Comparison of ENCODE assay signal across 9 cellular contexts in the genomic region with DNA sequence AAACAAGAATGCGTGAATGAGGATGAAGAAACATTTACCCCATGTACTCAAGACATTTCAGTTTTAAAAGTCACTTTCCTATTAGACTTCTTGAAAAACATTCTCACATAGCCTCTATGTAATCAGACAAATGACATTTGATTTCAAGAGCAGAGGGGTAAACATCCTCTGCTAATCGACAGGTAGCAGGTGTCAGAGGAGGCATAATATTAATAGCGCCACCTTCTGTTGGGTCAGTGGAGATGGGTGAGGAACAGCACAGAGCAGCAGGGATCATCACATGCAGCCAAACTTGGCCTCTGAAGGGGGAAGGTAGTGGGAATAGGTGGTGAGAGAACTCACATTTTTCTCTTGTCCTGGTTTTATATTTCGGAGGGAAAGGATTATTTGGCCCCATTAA. TPM values are rescaled to one million over a fixed set of nuclear protein-coding genes. Genes with fewer than 3 reads are reported as not detected.
DNase-seq lines count a peak whose midpoint lies in the region; ATAC-seq and TF ChIP-seq lines count a peak whose summit lies in the region.
"Had no signal": no experiment of that assay in that cellular context is flagged by ENCODE, and none has a peak within 500 bp of the region (broad histone marks: within the 10 kb centered on the region; RNA-seq: fewer than 3 reads in every experiment).

No MANE protein-coding gene starts in this region.

- peak; percentile 30 for DNase-seq in NCI-H1436 (lab: John Stamatoyannopoulos, UW)
- no peak for DNase-seq in NCI-H1436 treated with DMSO at 0.1 percent for 48 hours (lab: John Stamatoyannopoulos, UW)
- peak; percentile 67 for DNase-seq in Karpas-422
- no peak for DNase-seq in astrocyte of the spinal cord (ENCODE audit: low read depth, low spot score)
- DNase-seq in nephron progenitor cell: peak; percentile 9
- no peak for DNase-seq in superior temporal gyrus (ENCODE audit: extremely low spot score)

- no peak overlapping the region for H3K27ac ChIP-seq in Karpas-422 (ENCODE audit: low read length)
- H3K27ac ChIP-seq: BLaER1 treated with 17β-estradiol and CSF1 and Interleukin-3, amounts not matched to agents 10 nM and 100 nM had no signal

- no peaks in the 10 kb centered on the region for H3K9me3 ChIP-seq in Karpas-422 (ENCODE audit: low read length)
- H3K9me3 ChIP-seq: BLaER1 treated with 17β-estradiol and CSF1 and Interleukin-3, amounts not matched to agents 10 nM and 100 nM had no signal

- ATAC-seq in HG03442 (IDR thresholded peaks at IDR 0.05; ENCODE audit: unreplicated experiment) (no peak), GM18517 (IDR thresholded peaks at IDR 0.05; ENCODE audit: unreplicated experiment) (no peak)

- H3K4me3 Mint-ChIP-seq in nephron progenitor cell: no peak overlapping the region

- no peaks in the 10 kb centered on the region for H4K20me1 ChIP-seq in Karpas-422 (ENCODE audit: insufficient read depth, low read depth, low read length)
- H4K20me1 ChIP-seq: BLaER1 treated with 17β-estradiol and CSF1 and Interleukin-3, amounts not matched to agents 10 nM and 100 nM had no signal

- no peak overlapping the region for H2AFZ ChIP-seq in Karpas-422 (ENCODE audit: low read length)

- peaks cover 13% of the 10 kb centered on the region for H3K4me1 ChIP-seq in Karpas-422 (ENCODE audit: low read length)

- H3K4me3 ChIP-seq in Karpas-422 (ENCODE audit: low read length): no peak overlapping the region
- no peak overlapping the region for H3K4me3 ChIP-seq in astrocyte of the spinal cord (ENCODE audit: low read depth, low read length)
- H3K4me3 ChIP-seq: BLaER1 treated with 17β-estradiol and CSF1 and Interleukin-3, amounts not matched to agents 10 nM and 100 nM had no signal

- H3K9me2 ChIP-seq in Karpas-422 (replicated peaks; ENCODE audit: insufficient read depth, low read length): no peaks in the 10 kb centered on the region

- peak; percentile 56 for TF ChIP-seq CTCF in astrocyte of the spinal cord (IDR thresholded peaks at IDR 0.05; ENCODE audit: low read depth, low read length)
- TF ChIP-seq CTCF in nephron progenitor cell (IDR thresholded peaks at IDR 0.05): peak; percentile 37

- H3K4me1 Mint-ChIP-seq in nephron progenitor cell: peaks cover 12% of the 10 kb centered on the region

- H3K9ac ChIP-seq in Karpas-422 (ENCODE audit: low read length): no peak overlapping the region
- H3K9ac ChIP-seq: BLaER1 treated with 17β-estradiol and CSF1 and Interleukin-3, amounts not matched to agents 10 nM and 100 nM had no signal

- peaks cover 11% of the 10 kb centered on the region; the same call in 1 of the 2 replicates for H3K36me3 ChIP-seq in Karpas-422 (ENCODE audit: insufficient read depth, low read length)

- H3K4me2 ChIP-seq in Karpas-422 (ENCODE audit: low read depth, low read length, poor library complexity, severe bottlenecking): no peak overlapping the region
- H3K4me2 ChIP-seq: BLaER1 treated with 17β-estradiol and CSF1 and Interleukin-3, amounts not matched to agents 10 nM and 100 nM had no signal

- H3K36me3 Mint-ChIP-seq in nephron progenitor cell (ENCODE audit: low read depth): peaks cover 35% of the 10 kb centered on the region

- in situ Hi-C loops in astrocyte of the spinal cord (cut with HindIII; ENCODE audit: low sequenced_read_pairs): no loop called here

- no peak overlapping the region for H3K27ac Mint-ChIP-seq in nephron progenitor cell

- H3K27me3 Mint-ChIP-seq in nephron progenitor cell (ENCODE audit: low read depth, poor library complexity): peaks cover 7% of the 10 kb centered on the region

- H3K9me3 Mint-ChIP-seq in nephron progenitor cell: no peaks in the 10 kb centered on the region

- H3K27me3 ChIP-seq in Karpas-422 (ENCODE audit: low read length): no peaks in the 10 kb centered on the region

- peaks cover 13% of the 10 kb centered on the region for H3K79me2 ChIP-seq in Karpas-422 (ENCODE audit: low read length)

RNA-seq across cellular contexts. Expression of a gene that starts 3.3 kb away (rescaled TPM):
- 5.7 and 6.5 TPM in 2 replicates for total RNA-seq in Karpas-422 (2014; rRNA removed; shearing (Covaris generic); ENCODE audit: low replicate concordance)

RNA-seq across cellular contexts. Expression of a gene that starts 9.0 kb away (rescaled TPM):
- total RNA-seq in Karpas-422 (2014; rRNA removed; shearing (Covaris generic); ENCODE audit: low replicate concordance): 18.6 and 25.1 TPM in 2 replicates

Comparison
In these comparisons a context has a peak if more than half of its experiments do, and no peak if none do; other contexts are left out.
1. DNase-seq: peak in NCI-H1436 (single experiment), Karpas-422 (single experiment) and nephron progenitor cell (single experiment); none in NCI-H1436 treated with DMSO at 0.1 percent for 48 hours (single experiment), astrocyte of the spinal cord (single experiment) and superior temporal gyrus (single experiment).